In genomic region chr2:10274983-10275802, GRCh38 we compare ENCODE assay signal across 1 cellular context.
A peak's percentile ranks its signal among the peaks of the same experiment; 100 is the strongest.
TF ChIP-seq lines count a peak whose summit lies in the region.

No MANE protein-coding gene starts in this region.

TF ChIP-seq in K562, 482 proteins besides CTCF, POLR2A, EP300 and RAD21 (continued from another document and continues in another):
- TF ChIP-seq MCM3 (IDR thresholded peaks at IDR 0.05) (no peak), ZNF184 (CRISPR knock-in tag; IDR thresholded peaks at IDR 0.05) (no peak), HINFP (tag; conservative IDR thresholded peaks at IDR 0.05; ENCODE audit: low read depth) (no peak), SNRNP70 (optimal IDR thresholded peaks at IDR 0.05; ENCODE audit: low read depth, low read length) (no peak), STAT5A (IDR thresholded peaks at IDR 0.05; ENCODE audit: borderline replicate concordance, low read length) (peak; percentile 62; the same call in 1 of the 2 replicates), CCAR2 (IDR thresholded peaks at IDR 0.05; ENCODE audit: low read depth, low read length) (no peak), ZNF384 (IDR thresholded peaks at IDR 0.05; ENCODE audit: low read depth, low read length) (no peak), NR2C2 (CRISPR knock-in tag; IDR thresholded peaks at IDR 0.05) (no peak), NR2C2 (tag; IDR thresholded peaks at IDR 0.05) (peak; percentile 74), CHD7 (IDR thresholded peaks at IDR 0.05; ENCODE audit: low read depth, low read length) (no peak), IFI16 (CRISPR knock-in tag; IDR thresholded peaks at IDR 0.05) (no peak), ZNF41 (CRISPR knock-in tag; conservative IDR thresholded peaks at IDR 0.05) (0 out of 2 replicates have a peak, but pooled peaks have one; percentile 15), ARID2 (IDR thresholded peaks at IDR 0.05) (no peak), ARID4B (CRISPR knock-in tag; IDR thresholded peaks at IDR 0.05) (no peak), ZSCAN29 (IDR thresholded peaks at IDR 0.05) (no peak), SAP30 (IDR thresholded peaks at IDR 0.05; ENCODE audit: borderline replicate concordance, insufficient read depth, low read depth, low read length, poor library complexity, severe bottlenecking) (no peak), HDAC6 (IDR thresholded peaks at IDR 0.05; ENCODE audit: low read depth, low read length) (no peak), RFX7 (CRISPR knock-in tag; IDR thresholded peaks at IDR 0.05) (no peak), ELF1 (tag; IDR thresholded peaks at IDR 0.05) (no peak), POLR2G (IDR thresholded peaks at IDR 0.05; ENCODE audit: low read depth, low read length) (no peak), PHF8 (IDR thresholded peaks at IDR 0.05; ENCODE audit: borderline replicate concordance, low read length) (no peak), ERF (CRISPR knock-in tag; IDR thresholded peaks at IDR 0.05) (no peak), ZNF263 (CRISPR knock-in tag; IDR thresholded peaks at IDR 0.05; ENCODE audit: borderline replicate concordance) (no peak), ZNF717 (CRISPR knock-in tag; IDR thresholded peaks at IDR 0.05) (no peak), SIRT6 (IDR thresholded peaks at IDR 0.05; ENCODE audit: low read depth, low read length) (no peak), GTF3C2 (IDR thresholded peaks at IDR 0.05; ENCODE audit: borderline replicate concordance, extremely low read depth, insufficient read length) (no peak), MYC (IDR thresholded peaks at IDR 0.05; ENCODE audit: low read depth, low read length) (peak; percentile 91), MYC (CRISPR knock-in tag; IDR thresholded peaks at IDR 0.05; ENCODE audit: borderline replicate concordance, low read depth) (no peak), RNF219 (CRISPR knock-in tag; IDR thresholded peaks at IDR 0.05) (no peak), VEZF1 (CRISPR knock-in tag; IDR thresholded peaks at IDR 0.05) (no peak)
